Comparison of ENCODE assay signal across 8 cellular contexts in the genomic region with DNA sequence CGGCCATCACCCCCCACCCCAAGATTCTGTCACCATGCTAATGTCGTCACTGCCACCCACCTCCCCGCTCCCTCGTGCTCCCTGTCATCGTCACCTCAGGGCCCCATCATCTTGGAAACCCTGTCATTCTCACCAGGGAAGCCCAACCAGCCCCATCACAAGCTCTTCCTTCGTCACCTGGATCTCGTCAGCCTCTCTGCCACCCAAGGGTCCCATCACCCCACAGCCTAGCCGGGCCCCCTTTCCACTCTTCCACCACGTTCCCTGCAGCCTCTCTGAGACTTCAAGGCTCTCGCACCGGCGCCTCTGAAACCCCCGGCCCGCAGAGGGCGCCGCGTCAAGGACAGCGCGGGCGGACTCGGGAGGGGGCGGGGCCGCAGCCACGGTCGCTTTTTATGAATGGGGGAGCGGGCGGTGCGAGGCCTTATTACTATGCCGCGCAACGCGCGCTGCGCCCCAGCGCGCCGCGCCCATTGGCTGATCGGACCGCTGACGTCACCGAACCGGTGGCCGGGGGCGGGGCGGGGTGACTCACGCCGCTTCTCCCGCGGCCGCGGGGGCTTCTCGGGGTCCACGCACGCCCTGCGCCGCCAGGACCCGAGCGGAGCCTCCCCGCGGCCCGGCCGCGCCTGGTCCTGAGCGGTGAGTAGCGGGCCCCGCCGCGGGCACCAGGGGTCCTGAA. TPM values are rescaled to one million over a fixed set of nuclear protein-coding genes. Genes with fewer than 3 reads are reported as not detected.
A peak's percentile ranks its signal among the peaks of the same experiment; 100 is the strongest.
DNase-seq lines count a peak whose midpoint lies in the region; ATAC-seq and TF ChIP-seq lines count a peak whose summit lies in the region.

GPR3 (plus strand) TSS at position 527 of the 682 bp plus-strand sequence. CDS start 1,177 bp downstream, outside the sequence.

- peak within 1 kb of the TSS; percentile 58 for H3K27ac ChIP-seq in RWPE2 (ENCODE audit: poor library complexity, severe bottlenecking)
- peak within 1 kb of the TSS; percentile 12 for H3K27ac ChIP-seq in neural cell (ENCODE audit: low read length)

- H3K9me3 Mint-ChIP-seq in stimulated activated naive CD8-positive, alpha-beta T cell treated with anti-CD3 and anti-CD28 coated beads, Interleukin-15, Interleukin-2, amounts not matched to agents 100 ng/mL and 50 ng/mL, for 24 hours, result no peaks in the 10 kb centered on the region

- no peaks in the 10 kb centered on the region for H3K36me3 ChIP-seq in RWPE2 (ENCODE audit: low read depth)
- H3K36me3 ChIP-seq in neural cell (ENCODE audit: insufficient read depth, low read length), result no peaks in the 10 kb centered on the region

- peak within 1 kb of the TSS; percentile 51 for H2AFZ ChIP-seq in neural cell (ENCODE audit: low read depth, low read length)

- H4K20me1 ChIP-seq in neural cell (ENCODE audit: insufficient read depth), result no peaks in the 10 kb centered on the region

- peaks cover 8% of the 10 kb centered on the region for H3K4me1 ChIP-seq in RWPE2 (ENCODE audit: insufficient read depth, poor library complexity, severe bottlenecking)

- peak; percentile 65 for ATAC-seq in GM21825 (IDR thresholded peaks at IDR 0.05; ENCODE audit: unreplicated experiment)
- ATAC-seq in RWPE2 (ENCODE audit: low read depth), result peak; percentile 82

- no peaks in the 10 kb centered on the region for H3K9me2 ChIP-seq in neural cell (ENCODE audit: insufficient read depth, low read length)

- H3K9ac ChIP-seq in neural cell (ENCODE audit: low read length), result peak within 1 kb of the TSS; percentile 84

- H3K4me1 Mint-ChIP-seq in stimulated activated naive CD8-positive, alpha-beta T cell treated with anti-CD3 and anti-CD28 coated beads, Interleukin-15, Interleukin-2, amounts not matched to agents 100 ng/mL and 50 ng/mL, for 24 hours (ENCODE audit: low read depth), result peaks cover 17% of the 10 kb centered on the region

- H3F3A ChIP-seq in neural cell (ENCODE audit: insufficient read depth, low read length, poor library complexity, severe bottlenecking), result no peaks in the 10 kb centered on the region

- peak within 1 kb of the TSS; percentile 92 for H3K4me3 ChIP-seq in RWPE2 (ENCODE audit: severe bottlenecking)
- peak within 1 kb of the TSS; percentile 71 for H3K4me3 ChIP-seq in fibroblast of the aortic adventitia (ENCODE audit: low read depth, low read length)
- H3K4me3 ChIP-seq in neural cell (ENCODE audit: low read length), result peak within 1 kb of the TSS; percentile 75

- H3K27me3 Mint-ChIP-seq in stimulated activated naive CD8-positive, alpha-beta T cell treated with anti-CD3 and anti-CD28 coated beads, Interleukin-15, Interleukin-2, amounts not matched to agents 100 ng/mL and 50 ng/mL, for 24 hours, result no peaks in the 10 kb centered on the region

- no peaks in the 10 kb centered on the region for H3K36me3 Mint-ChIP-seq in stimulated activated naive CD8-positive, alpha-beta T cell treated with anti-CD3 and anti-CD28 coated beads, Interleukin-15, Interleukin-2, amounts not matched to agents 100 ng/mL and 50 ng/mL, for 24 hours (ENCODE audit: low read depth)

- H3K4me3 Mint-ChIP-seq in stimulated activated naive CD8-positive, alpha-beta T cell treated with anti-CD3 and anti-CD28 coated beads, Interleukin-15, Interleukin-2, amounts not matched to agents 100 ng/mL and 50 ng/mL, for 24 hours, result peak within 1 kb of the TSS; percentile 85

- no peaks in the 10 kb centered on the region for H3K27me3 ChIP-seq in RWPE2 (ENCODE audit: insufficient read depth, poor library complexity, severe bottlenecking)
- no peaks in the 10 kb centered on the region for H3K27me3 ChIP-seq in neural cell (ENCODE audit: insufficient read depth, low read depth, low read length)

- DNase-seq in DMS79 (lab: John Stamatoyannopoulos, UW) (peak; percentile 71), RWPE2 (ENCODE audit: low spot score) (peak; percentile 90), fibroblast of the aortic adventitia (ENCODE audit: low read depth) (peak; percentile 83)
- DNase-seq in activated effector memory CD4-positive, alpha-beta T cell treated with Interleukin-2 at 50 U/mL for 16 hours, result peak; percentile 89

- peak; percentile 67 for TF ChIP-seq RAD21 in neural cell (conservative IDR thresholded peaks at IDR 0.05)

- H3K9me3 ChIP-seq in RWPE2 (ENCODE audit: severe bottlenecking), result no peaks in the 10 kb centered on the region
- no peaks in the 10 kb centered on the region for H3K9me3 ChIP-seq in neural cell (ENCODE audit: low read length)

- no peaks in the 10 kb centered on the region for H3K79me2 ChIP-seq in neural cell (replicated peaks; ENCODE audit: insufficient read depth, low read length)

- peak; percentile 48 for TF ChIP-seq EP300 in neural cell (conservative IDR thresholded peaks at IDR 0.05; ENCODE audit: poor library complexity, severe bottlenecking)

- H3K4me2 ChIP-seq in neural cell (ENCODE audit: low read length), result peak within 1 kb of the TSS; percentile 67

- H3K27ac Mint-ChIP-seq in stimulated activated naive CD8-positive, alpha-beta T cell treated with anti-CD3 and anti-CD28 coated beads, Interleukin-15, Interleukin-2, amounts not matched to agents 100 ng/mL and 50 ng/mL, for 24 hours, result peak within 1 kb of the TSS; percentile 96

- TF ChIP-seq CTCF in LNCAP (IDR thresholded peaks at IDR 0.05), result peak; percentile 72
- TF ChIP-seq CTCF in RWPE2 (IDR thresholded peaks at IDR 0.05; ENCODE audit: poor library complexity, severe bottlenecking), result peak; percentile 86
- TF ChIP-seq CTCF in fibroblast of the aortic adventitia (IDR thresholded peaks at IDR 0.05; ENCODE audit: insufficient read depth, low read length), result peak; percentile 50
- peak; percentile 80 for TF ChIP-seq CTCF in neural cell (IDR thresholded peaks at IDR 0.05; ENCODE audit: poor library complexity, severe bottlenecking)

TF ChIP-seq in neural cell, 6 proteins besides CTCF, POLR2A, EP300 and RAD21:
- peak; percentile 30 for TF ChIP-seq POLR2AphosphoS5 (IDR thresholded peaks at IDR 0.05)
- no peak for TF ChIP-seq REST (IDR thresholded peaks at IDR 0.05; ENCODE audit: borderline replicate concordance)
- TF ChIP-seq SMC3 (conservative IDR thresholded peaks at IDR 0.05; ENCODE audit: poor library complexity), result peak; percentile 86
- peak; percentile 69 for TF ChIP-seq MXI1 (conservative IDR thresholded peaks at IDR 0.05; ENCODE audit: poor library complexity, severe bottlenecking)
- TF ChIP-seq TAF1 (IDR thresholded peaks at IDR 0.05; ENCODE audit: low read depth), result no peak

RNA-seq across cellular contexts. Expression of gene GPR3, which starts in this region (rescaled TPM):
- 0.99 TPM in 1 of 2 replicates, not detected in the other for total RNA-seq in fibroblast of the aortic adventitia (ENCODE audit: low replicate concordance)
- 0.12 and 0.54 TPM in 2 replicates for polyA plus RNA-seq in neural cell
- polyA minus RNA-seq in neural cell, result 1.2 and 2.7 TPM in 2 replicates

Comparison
In these comparisons a context has a peak if more than half of its experiments do, and no peak if none do; other contexts are left out.
1. Peak in every context shown above with its lines: DNase-seq, ATAC-seq, H3K4me3 ChIP-seq and H3K27ac ChIP-seq.
2. Peak in DNase-seq and H3K4me3 ChIP-seq in fibroblast of the aortic adventitia; RNA of the gene not detected or under 1 TPM.